ENCODE assay signal across 8 cellular contexts in the genomic region with DNA sequence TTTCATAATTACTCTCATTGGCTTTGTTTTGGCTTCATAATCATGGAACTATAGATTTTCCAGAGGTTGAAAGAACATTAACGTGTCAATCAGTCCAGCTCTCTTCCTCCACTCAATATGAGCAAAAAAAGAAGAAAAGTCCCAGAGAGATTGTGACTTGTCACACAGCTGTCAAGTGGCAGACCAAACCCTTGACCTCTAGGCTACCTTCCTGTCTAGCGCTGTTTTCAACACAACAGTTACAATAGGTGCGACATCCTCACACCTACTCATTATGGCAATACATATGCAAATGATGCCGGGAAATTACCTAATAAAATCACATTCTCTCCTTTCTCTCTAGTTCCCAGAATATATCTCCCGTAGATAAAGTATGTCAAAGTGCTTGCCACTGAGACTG. TPM values are rescaled to one million over a fixed set of nuclear protein-coding genes. Genes with fewer than 3 reads are reported as not detected.
DNase-seq lines count a peak whose midpoint lies in the region; TF ChIP-seq lines count a peak whose summit lies in the region.

No MANE protein-coding gene starts in this region.

- DNase-seq in NCI-H2171 treated with DMSO at 0.1 percent for 48 hours (lab: John Stamatoyannopoulos, UW) (peak; percentile 50), NCI-H2171 (lab: John Stamatoyannopoulos, UW) (no peak), SJSA1 (ENCODE audit: low read depth in 1 of 2, low spot score in 2 of 2) (peak in 1 of 2 experiments; percentile 12), fibroblast of the aortic adventitia (ENCODE audit: low read depth) (no peak), NOMO-1 treated with dmso at 0.1 percent for 144 hours (lab: John Stamatoyannopoulos, UW; ENCODE audit: unreplicated experiment) (no peak), AG08396 (ENCODE audit: low spot score) (no peak)
- DNase-seq in stimulated activated naive CD4-positive, alpha-beta T cell treated with Interleukin-2 at 50 U/mL for 16 hours (lab: John Stamatoyannopoulos, UW): peak; percentile 5

- no peaks in the 10 kb centered on the region for H3K9me3 ChIP-seq in HEK293 (ENCODE audit: control insufficient read depth, insufficient read depth, low read depth, low read length)
- H3K9me3 ChIP-seq in SJSA1 (replicated peaks): no peaks in the 10 kb centered on the region

- H3K27ac ChIP-seq in HEK293 (ENCODE audit: extremely low read depth, low read depth, low read length) (peak overlapping the region; percentile 77; the same call in 1 of the 2 replicates), SJSA1 (peak overlapping the region; percentile 98)

- H3K4me3 ChIP-seq in HEK293 (ENCODE audit: low read depth, low read length) (peak overlapping the region; percentile 80), SJSA1 (peak overlapping the region; percentile 56), fibroblast of the aortic adventitia (ENCODE audit: low read depth, low read length) (peak overlapping the region; percentile 92)

- TF ChIP-seq CTCF in HEK293 (tag by site-specific recombination; IDR thresholded peaks at IDR 0.05) (no peak), fibroblast of the aortic adventitia (IDR thresholded peaks at IDR 0.05; ENCODE audit: insufficient read depth, low read length) (no peak)

- no peaks in the 10 kb centered on the region for H3K27me3 ChIP-seq in SJSA1 (replicated peaks)

- CTCF ChIA-PET in HEK293 (lab: Yijun Ruan, JAX): interaction anchor here (0.6 kb wide), 1 partner anchor 123 kb away, joined by 3 read pairs; no protein-coding TSS in a partner anchor

- POLR2A ChIA-PET in HEK293 (lab: Yijun Ruan, JAX): no interaction called here

- H3K36me3 ChIP-seq in HEK293 (ENCODE audit: control insufficient read depth in 2 of 2, insufficient read depth in 1 of 2, low read length in 2 of 2): peaks cover 0 to 4% of the 10 kb centered on the region in 2 experiments; a peak in 1 of 3 replicates
- no peaks in the 10 kb centered on the region for H3K36me3 ChIP-seq in SJSA1

- H3K4me1 ChIP-seq in HEK293 (ENCODE audit: control insufficient read depth, insufficient read depth, low read length) (0 out of 2 replicates have a peak, but pooled peaks cover 2% of the 10 kb centered on the region), SJSA1 (replicated peaks) (peaks cover 36% of the 10 kb centered on the region)

TF ChIP-seq in HEK293, 187 proteins besides CTCF, POLR2A, EP300 and RAD21:
- TF ChIP-seq SCRT2 (tag by site-specific recombination; IDR thresholded peaks at IDR 0.05) (no peak), KLF7 (tag by site-specific recombination; IDR thresholded peaks at IDR 0.05; ENCODE audit: borderline replicate concordance) (no peak), ZNF19 (tag by site-specific recombination; IDR thresholded peaks at IDR 0.05; ENCODE audit: low read depth) (no peak), ZIC2 (tag by site-specific recombination; IDR thresholded peaks at IDR 0.05) (no peak), ZNF202 (tag by site-specific recombination; IDR thresholded peaks at IDR 0.05; ENCODE audit: borderline replicate concordance) (no peak), ZNF169 (tag by site-specific recombination; IDR thresholded peaks at IDR 0.05) (no peak), ZNF416 (tag by site-specific recombination; IDR thresholded peaks at IDR 0.05) (no peak), ZNF837 (tag by site-specific recombination; IDR thresholded peaks at IDR 0.05) (no peak), MZF1 (tag by site-specific recombination; IDR thresholded peaks at IDR 0.05; ENCODE audit: borderline replicate concordance) (no peak)
- TF ChIP-seq, protein P1, sequence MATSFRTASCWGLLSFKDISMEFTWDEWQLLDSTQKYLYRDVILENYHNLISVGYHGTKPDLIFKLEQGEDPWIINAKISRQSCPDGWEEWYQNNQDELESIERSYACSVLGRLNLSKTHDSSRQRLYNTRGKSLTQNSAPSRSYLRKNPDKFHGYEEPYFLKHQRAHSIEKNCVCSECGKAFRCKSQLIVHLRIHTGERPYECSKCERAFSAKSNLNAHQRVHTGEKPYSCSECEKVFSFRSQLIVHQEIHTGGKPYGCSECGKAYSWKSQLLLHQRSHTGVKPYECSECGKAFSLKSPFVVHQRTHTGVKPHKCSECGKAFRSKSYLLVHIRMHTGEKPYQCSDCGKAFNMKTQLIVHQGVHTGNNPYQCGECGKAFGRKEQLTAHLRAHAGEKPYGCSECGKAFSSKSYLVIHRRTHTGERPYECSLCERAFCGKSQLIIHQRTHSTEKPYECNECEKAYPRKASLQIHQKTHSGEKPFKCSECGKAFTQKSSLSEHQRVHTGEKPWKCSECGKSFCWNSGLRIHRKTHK (tag by site-specific recombination; IDR thresholded peaks at IDR 0.05): no peak
TF ChIP-seq in HEK293: peak in this region for 0.

RNA-seq across cellular contexts. Expression of gene WARS2, which starts 1.1 kb away (rescaled TPM):
- 17.6 and 18.9 TPM in 2 replicates for total RNA-seq in SJSA1 (2014; rRNA removed; shearing (Covaris generic))
- total RNA-seq in fibroblast of the aortic adventitia (ENCODE audit: low replicate concordance): 21.7 and 22.5 TPM in 2 replicates

Comparison
In these comparisons a context has a peak if more than half of its experiments do, and no peak if none do; other contexts are left out.
1. DNase-seq: peak in NCI-H2171 treated with DMSO at 0.1 percent for 48 hours (single experiment) and stimulated activated naive CD4-positive, alpha-beta T cell treated with Interleukin-2 at 50 U/mL for 16 hours (single experiment); none in NCI-H2171 (single experiment), fibroblast of the aortic adventitia (single experiment), NOMO-1 treated with dmso at 0.1 percent for 144 hours (single experiment) and AG08396 (single experiment).
2. Peak in every context shown above with its lines, with median percentiles within 50 percentile points of each other: H3K4me3 ChIP-seq.